ENCODE assay signal across 10 cellular contexts in genomic region chr6:165774903-165775608, GRCh38.
DNase-seq lines count a peak whose midpoint lies in the region; ATAC-seq, FAIRE-seq and TF ChIP-seq lines count a peak whose summit lies in the region.
"Had no signal": no experiment of that assay in that cellular context is flagged by ENCODE, and none has a peak within 500 bp of the region (broad histone marks: within the 10 kb centered on the region; RNA-seq: fewer than 3 reads in every experiment).

No MANE protein-coding gene starts in this region.

- no peak for TF ChIP-seq RAD21 in H1 (IDR thresholded peaks at IDR 0.05 in 1 of 2, conservative IDR thresholded peaks at IDR 0.05 in 1 of 2; ENCODE audit: low read depth in 2 of 2, low read length in 2 of 2)

- no peak overlapping the region for H3K4ac ChIP-seq in H1 (replicated peaks; ENCODE audit: insufficient read length, low read depth, low read length)

- H3K9me3 Mint-ChIP-seq in CD4-positive, alpha-beta T cell, result no peaks in the 10 kb centered on the region

- peak; percentile 81 for FAIRE-seq in H1 (lab: Jason Lieb, UNC)

- no peak overlapping the region for H2BK120ac ChIP-seq in H1 (replicated peaks; ENCODE audit: low read depth, low read length)

- no peak overlapping the region for H2AFZ ChIP-seq in H1 (ENCODE audit: low read length)

- H3K4me3 Mint-ChIP-seq in CD4-positive, alpha-beta T cell, result no peak overlapping the region

- no peaks in the 10 kb centered on the region for H3K36me3 Mint-ChIP-seq in CD4-positive, alpha-beta T cell (ENCODE audit: low read depth)

- H3K27ac ChIP-seq in H1 (ENCODE audit: low read depth, low read length), result no peak overlapping the region
- H3K27ac ChIP-seq in CD4-positive, alpha-beta T cell (ENCODE audit: low read depth, low read length), result no peak overlapping the region

- H3K4me1 ChIP-seq in H1 (replicated peaks in 1 of 4; ENCODE audit: control insufficient read depth in 3 of 4, insufficient read depth in 4 of 4, low read length in 3 of 4), result peaks cover 4 to 7% (median 5%) of the 10 kb centered on the region in 4 experiments; a peak in 6 of 7 replicates
- H3K4me1 ChIP-seq in mucosa of descending colon (ENCODE audit: low read depth), result no peaks in the 10 kb centered on the region

- H4K20me1 ChIP-seq in H1 (replicated peaks in 1 of 2; ENCODE audit: control insufficient read depth in 1 of 2, insufficient read depth in 2 of 2, low read length in 2 of 2), result no peaks in the 10 kb centered on the region

- H3K27me3 Mint-ChIP-seq in CD4-positive, alpha-beta T cell, result peaks cover 49% of the 10 kb centered on the region

- no peaks in the 10 kb centered on the region for H3K4me1 Mint-ChIP-seq in CD4-positive, alpha-beta T cell (ENCODE audit: low read depth)

- H3K79me1 ChIP-seq in H1 (ENCODE audit: low read depth, low read length), result no peaks in the 10 kb centered on the region

- H3K36me3 ChIP-seq in H1 (ENCODE audit: control insufficient read depth in 2 of 4, insufficient read depth in 4 of 4, low read length in 3 of 4) (no peaks in the 10 kb centered on the region), mucosa of descending colon (ENCODE audit: low read depth) (no peaks in the 10 kb centered on the region)

- H2BK20ac ChIP-seq in H1 (ENCODE audit: low read length), result no peak overlapping the region

- H2BK12ac ChIP-seq in H1 (ENCODE audit: low read depth, low read length), result no peak overlapping the region; the same call in 1 of the 2 replicates

- intact Hi-C loops in mucosa of descending colon (cut with DNase I, micrococcal nuclease), result no loop called here
- intact Hi-C loops in CD4-positive, alpha-beta T cell (cut with DNase I, micrococcal nuclease), result no loop called here

- ATAC-seq in GM18868 (IDR thresholded peaks at IDR 0.05; ENCODE audit: unreplicated experiment) (peak; percentile 56), mucosa of descending colon (peak; percentile 45), GM21526 (IDR thresholded peaks at IDR 0.05; ENCODE audit: low FRiP score, unreplicated experiment) (no peak)
- ATAC-seq in CD4-positive, alpha-beta T cell (ENCODE audit: poor library complexity), result no peak

- no peak overlapping the region for H4K5ac ChIP-seq in H1 (ENCODE audit: insufficient read length, low read depth, low read length)

- H3K9ac ChIP-seq in H1 (replicated peaks in 1 of 4; ENCODE audit: extremely low read depth in 1 of 4, low read depth in 3 of 4, low read length in 3 of 4), result no peak overlapping the region

- WGBS in H1 (ENCODE audit: extremely low coverage in 1 of 2, insufficient coverage in 1 of 2, insufficient read length in 1 of 2, insufficient replicate concordance in 2 of 2, low coverage in 1 of 2, low lambda C conversion rate in 2 of 2, missing lambda C conversion rate in 1 of 2), 2 experiments, result 86% methylated on average over 14 of the region's 14 CpGs; no CpG with 5 or more reads in 1 of the 2 experiments

- no peak overlapping the region for H3K23ac ChIP-seq in H1 (ENCODE audit: insufficient read length)

- TF ChIP-seq POLR2A in H1 (IDR thresholded peaks at IDR 0.05; ENCODE audit: control extremely low read depth in 1 of 2, low read depth in 2 of 2, low read length in 2 of 2), result no peak

- H3K27me3 ChIP-seq in H1 (replicated peaks in 1 of 4; ENCODE audit: control insufficient read depth in 3 of 4, extremely low read depth in 1 of 4, insufficient read depth in 3 of 4, low read length in 3 of 4), result peaks cover 0 to 3% (median 0%) of the 10 kb centered on the region in 4 experiments; a peak in 1 of 7 replicates
- peaks cover 16% of the 10 kb centered on the region for H3K27me3 ChIP-seq in CD4-positive, alpha-beta T cell (ENCODE audit: control insufficient read depth, insufficient read depth, low read length)

- H3K18ac ChIP-seq in H1 (ENCODE audit: extremely low read depth, low read length), result no peak overlapping the region

- no peak overlapping the region for H2AK5ac ChIP-seq in H1 (ENCODE audit: low read depth, low read length)

- H3K27ac Mint-ChIP-seq in CD4-positive, alpha-beta T cell, result no peak overlapping the region

- H3K56ac ChIP-seq in H1 (replicated peaks; ENCODE audit: insufficient read length, low read depth, low read length), result no peak overlapping the region

- peak; percentile 69 for DNase-seq in NCI-H2196 treated with DMSO at 0.1 percent for 48 hours (lab: John Stamatoyannopoulos, UW; ENCODE audit: unreplicated experiment)
- DNase-seq in H1 (ENCODE audit: low read depth in 1 of 2, low spot score in 2 of 2), result no peak
- no peak for DNase-seq in mucosa of descending colon
- no peak for DNase-seq in activated gamma-delta T cell (lab: John Stamatoyannopoulos, UW)
- DNase-seq in CD4-positive, alpha-beta T cell, result no peak
- no peak for DNase-seq in GM10248 (ENCODE audit: extremely low spot score)
- DNase-seq: caudate nucleus; stimulated activated CD4-positive, alpha-beta T cell treated with anti-CD3 and anti-CD28 coated beads, Interleukin-4, amount 100 ng/mL, for 1 hour had no signal

- H3K79me2 ChIP-seq in H1 (ENCODE audit: control insufficient read depth in 1 of 2, insufficient read depth in 2 of 2, low read length in 2 of 2), result no peaks in the 10 kb centered on the region

- H4K8ac ChIP-seq in H1 (ENCODE audit: extremely low read depth, insufficient read depth, low read length), result no peak overlapping the region

- no peak overlapping the region for H4K91ac ChIP-seq in H1 (replicated peaks; ENCODE audit: insufficient read length, low read length)

- H3K14ac ChIP-seq in H1 (ENCODE audit: insufficient read length), result no peak overlapping the region

- CTCF ChIA-PET in H1 (lab: Charles Lee; ENCODE audit: partially characterized antibody) (interaction anchor here (0.6 to 1.8 kb wide), 3 partner anchors 15 to 75 kb away, joined by 3 to 7 read pairs (median 3); no protein-coding TSS in a partner anchor), GM10248 (lab: Yijun Ruan, JAX) (interaction anchor here (1.3 to 2.4 kb wide), 2 partner anchors 45 to 47 kb away, joined by 4 to 5 read pairs; no protein-coding TSS in a partner anchor)
- CTCF ChIA-PET in CD4-positive, alpha-beta T cell (lab: Charles Lee), result interaction anchor here (0.9 kb wide), 1 partner anchor 18 kb away, joined by 3 read pairs; no protein-coding TSS in a partner anchor

- H3K4me3 ChIP-seq in H1 (ENCODE audit: extremely low read depth in 1 of 4, insufficient read depth in 2 of 4, low read depth in 3 of 4, low read length in 4 of 4), result no peak overlapping the region
- no peak overlapping the region for H3K4me3 ChIP-seq in mucosa of descending colon

- POLR2A ChIA-PET in H1 (lab: Charles Lee; ENCODE audit: partially characterized antibody), result interaction anchor here (1.0 kb wide), 1 partner anchor 17 kb away, joined by 3 read pairs; no protein-coding TSS in a partner anchor
- POLR2A ChIA-PET in CD4-positive, alpha-beta T cell (lab: Charles Lee), result no interaction called here
- POLR2A ChIA-PET in GM10248 (lab: Yijun Ruan, JAX), result no interaction called here

- no peak for TF ChIP-seq EP300 in H1 (IDR thresholded peaks at IDR 0.05; ENCODE audit: borderline replicate concordance in 1 of 2, low read depth in 2 of 2, low read length in 2 of 2)

- no peak for TF ChIP-seq CTCF in H1 (IDR thresholded peaks at IDR 0.05; ENCODE audit: control extremely low read depth in 1 of 3, insufficient read depth in 1 of 3, low read depth in 1 of 3, low read length in 3 of 3)
- TF ChIP-seq CTCF in mucosa of descending colon (IDR thresholded peaks at IDR 0.05), result no peak
- TF ChIP-seq CTCF in CD4-positive, alpha-beta T cell (IDR thresholded peaks at IDR 0.05), result no peak
- no peak for TF ChIP-seq CTCF in GM10248 (IDR thresholded peaks at IDR 0.05; ENCODE audit: control extremely low read depth, extremely low read depth, low read depth, missing control alignments)

- H3K23me2 ChIP-seq in H1 (ENCODE audit: low read depth, low read length), result no peaks in the 10 kb centered on the region; the same call in 1 of the 2 replicates

- H2BK15ac ChIP-seq in H1 (ENCODE audit: low read length), result no peak overlapping the region

- H3K9me3 ChIP-seq in H1 (ENCODE audit: insufficient read depth in 2 of 2, low read depth in 1 of 2, low read length in 1 of 2) (no peaks in the 10 kb centered on the region), mucosa of descending colon (no peaks in the 10 kb centered on the region)
- no peaks in the 10 kb centered on the region for H3K9me3 ChIP-seq in CD4-positive, alpha-beta T cell (ENCODE audit: control insufficient read depth, low read length)

- no peak overlapping the region for H2BK5ac ChIP-seq in H1 (ENCODE audit: low read depth, low read length)

- H3K4me2 ChIP-seq in H1 (ENCODE audit: insufficient read depth in 1 of 2, low read depth in 2 of 2, low read length in 2 of 2), result no peak overlapping the region; a peak in 1 of 4 replicates

TF ChIP-seq in H1, 55 proteins besides CTCF, POLR2A, EP300 and RAD21 (continues in another document):
- TF ChIP-seq TCF12 (IDR thresholded peaks at IDR 0.05; ENCODE audit: low read depth, low read length) (no peak), SRF (IDR thresholded peaks at IDR 0.05; ENCODE audit: low read depth, low read length) (no peak), GTF2F1 (IDR thresholded peaks at IDR 0.05; ENCODE audit: borderline replicate concordance, low read depth, low read length) (no peak), SAP30 (IDR thresholded peaks at IDR 0.05; ENCODE audit: insufficient read depth, insufficient replicate concordance, low read length) (no peak), PHF8 (conservative IDR thresholded peaks at IDR 0.05; ENCODE audit: low read depth, low read length) (no peak), CREB1 (IDR thresholded peaks at IDR 0.05) (no peak)

Comparison
In these comparisons a context has a peak if more than half of its experiments do, and no peak if none do; other contexts are left out.
1. ATAC-seq: peak in GM18868 (single experiment) and mucosa of descending colon (single experiment); none in GM21526 (single experiment) and CD4-positive, alpha-beta T cell (single experiment).